Comparison of ENCODE assay signal across 11 cellular contexts in the genomic region with DNA sequence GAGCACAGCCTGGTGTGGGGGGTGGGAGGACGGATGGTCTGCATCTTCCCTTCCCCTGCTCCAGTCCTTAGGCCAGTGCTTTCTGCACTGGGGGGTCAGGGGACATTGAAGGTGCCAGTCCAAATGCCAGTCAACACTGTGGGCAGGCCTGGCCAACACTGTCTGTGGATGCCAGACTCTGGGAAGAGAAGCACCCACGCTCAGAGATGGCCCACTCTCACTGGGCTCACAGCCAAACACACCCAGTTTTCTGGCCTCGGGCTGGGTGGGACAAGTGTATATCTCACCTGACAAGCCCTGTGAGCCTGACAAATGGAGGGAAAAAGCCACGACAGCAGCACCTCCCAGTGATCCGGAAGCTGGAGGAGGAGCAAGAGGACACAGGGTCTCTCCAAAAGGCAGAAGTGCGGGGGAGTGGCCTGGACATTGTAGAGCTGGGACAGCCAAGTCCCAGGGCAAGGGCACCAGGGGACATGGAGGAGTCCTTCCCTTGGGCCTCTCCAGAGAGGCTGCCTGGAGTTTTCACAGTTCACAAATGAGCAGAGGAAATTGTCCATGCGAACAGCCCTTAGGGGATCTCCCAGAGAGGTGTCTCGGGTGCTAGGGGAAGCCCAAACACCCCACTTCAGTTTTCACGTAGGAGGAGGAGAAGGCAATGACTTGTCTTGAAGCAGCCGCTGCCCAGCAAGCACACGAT.
DNase-seq lines count a peak whose midpoint lies in the region; ATAC-seq and TF ChIP-seq lines count a peak whose summit lies in the region.
"Had no signal": no experiment of that assay in that cellular context is flagged by ENCODE, and none has a peak within 500 bp of the region (broad histone marks: within the 10 kb centered on the region; RNA-seq: fewer than 3 reads in every experiment).

No MANE protein-coding gene starts in this region.

- H3K27ac ChIP-seq in WERI-Rb-1: no peak overlapping the region
- H3K27ac ChIP-seq: brain microvascular endothelial cell, hepatocyte had no signal

- no peak overlapping the region for H3K27ac Mint-ChIP-seq in osteocyte (ENCODE audit: unreplicated experiment)

- no peak for DNase-seq in WERI-Rb-1
- DNase-seq in T-helper 1 cell: no peak
- DNase-seq in NCI-H1694 (lab: John Stamatoyannopoulos, UW): no peak
- DNase-seq in osteocyte (ENCODE audit: extremely low spot score, unreplicated experiment): no peak
- DNase-seq: brain microvascular endothelial cell, NCI-H1048 had no signal

- ATAC-seq in GM18870 (IDR thresholded peaks at IDR 0.05; ENCODE audit: unreplicated experiment): peak; percentile 83
- peak; percentile 82 for ATAC-seq in GM21526 (IDR thresholded peaks at IDR 0.05; ENCODE audit: low FRiP score, unreplicated experiment)
- peak; percentile 84 for ATAC-seq in HG03460 (IDR thresholded peaks at IDR 0.05; ENCODE audit: unreplicated experiment)

- peaks cover 74% of the 10 kb centered on the region for H3K4me1 ChIP-seq in mucosa of stomach (ENCODE audit: control insufficient read depth, insufficient read depth, low read length)

- no peaks in the 10 kb centered on the region for H3K27me3 Mint-ChIP-seq in osteocyte (ENCODE audit: unreplicated experiment)

- H3K27me3 ChIP-seq in mucosa of stomach (ENCODE audit: control insufficient read depth, insufficient read depth, low read length): no peaks in the 10 kb centered on the region
- H3K27me3 ChIP-seq in WERI-Rb-1 (ENCODE audit: insufficient read depth, low read depth, severe bottlenecking): no peaks in the 10 kb centered on the region
- H3K27me3 ChIP-seq: brain microvascular endothelial cell, hepatocyte had no signal

- H3K4me1 Mint-ChIP-seq in osteocyte (ENCODE audit: unreplicated experiment): peaks cover 32% of the 10 kb centered on the region

- H3K36me3 Mint-ChIP-seq in osteocyte (ENCODE audit: unreplicated experiment): no peaks in the 10 kb centered on the region

- no peak overlapping the region for H3K4me3 Mint-ChIP-seq in osteocyte (ENCODE audit: unreplicated experiment)

- H3K4me3 ChIP-seq in mucosa of stomach (ENCODE audit: low read length): no peak overlapping the region
- no peak overlapping the region for H3K4me3 ChIP-seq in WERI-Rb-1 (ENCODE audit: low read depth, low read length)
- H3K4me3 ChIP-seq: hepatocyte had no signal

- H3K36me3 ChIP-seq in mucosa of stomach (ENCODE audit: control insufficient read depth, insufficient read depth, low read length): no peaks in the 10 kb centered on the region
- no peaks in the 10 kb centered on the region for H3K36me3 ChIP-seq in WERI-Rb-1
- H3K36me3 ChIP-seq: brain microvascular endothelial cell had no signal

- peak overlapping the region; percentile 31 for H3K9ac ChIP-seq in mucosa of stomach (ENCODE audit: low read length)

- H3K9me3 ChIP-seq in mucosa of stomach (ENCODE audit: control insufficient read depth, low read length) (no peaks in the 10 kb centered on the region), WERI-Rb-1 (ENCODE audit: severe bottlenecking) (no peaks in the 10 kb centered on the region)

- no peaks in the 10 kb centered on the region for H3K9me3 Mint-ChIP-seq in osteocyte (ENCODE audit: unreplicated experiment)

- TF ChIP-seq CTCF in WERI-Rb-1 (IDR thresholded peaks at IDR 0.05; ENCODE audit: low read depth, low read length) (no peak), osteocyte (IDR thresholded peaks at IDR 0.05) (no peak)
